Comparison of ENCODE assay signal across 32 cellular contexts in genomic region chr10:43479275-43479674, GRCh38. TPM values are rescaled to one million over a fixed set of nuclear protein-coding genes. Genes with fewer than 3 reads are reported as not detected.
DNase-seq lines count a peak whose midpoint lies in the region; ATAC-seq, FAIRE-seq and TF ChIP-seq lines count a peak whose summit lies in the region.
"Had no signal": no experiment of that assay in that cellular context is flagged by ENCODE, and none has a peak within 500 bp of the region (broad histone marks: within the 10 kb centered on the region; RNA-seq: fewer than 3 reads in every experiment).

No MANE protein-coding gene starts in this region.

- H3K79me2 ChIP-seq in HepG2 (ENCODE audit: insufficient read depth, low read length) = no peaks in the 10 kb centered on the region

- no peak for ATAC-seq in HepG2
- no peak for ATAC-seq in right lobe of liver
- ATAC-seq in HG02610 (IDR thresholded peaks at IDR 0.05; ENCODE audit: unreplicated experiment) = no peak
- ATAC-seq in natural killer cell treated with Interleukin-12 subunit alpha and Interleukin-12 subunit beta and Interleukin-15 and Interleukin-18, amount 100 ng/mL, for 72 hours = no peak
- ATAC-seq: activated CD8-positive, alpha-beta memory T cell treated with anti-CD3 and anti-CD28 coated beads, Interleukin-2, amount 10 ng/mL, durations not matched to agents 7 days and 5 days; GM23338; left lobe of liver; sciatic nerve had no signal

- H3K4me1 Mint-ChIP-seq in natural killer cell treated with Interleukin-12 subunit alpha and Interleukin-12 subunit beta and Interleukin-15 and Interleukin-18, amount 100 ng/mL, for 72 hours (ENCODE audit: low read depth in 2 of 2) = peaks cover 0 to 2% of the 10 kb centered on the region in 2 donors
- H3K4me1 Mint-ChIP-seq: activated CD8-positive, alpha-beta memory T cell treated with anti-CD3 and anti-CD28 coated beads, Interleukin-2, amount 10 ng/mL, durations not matched to agents 7 days and 5 days; GM23338; memory B cell had no signal

- H3K4me1 ChIP-seq in HepG2 (ENCODE audit: insufficient read depth, low read length) = no peaks in the 10 kb centered on the region
- H3K4me1 ChIP-seq in right lobe of liver = no peaks in the 10 kb centered on the region
- H3K4me1 ChIP-seq: adrenal gland; BLaER1 treated with 17β-estradiol and CSF1 and Interleukin-3, amounts not matched to agents 10 nM and 100 nM; Caco-2 had no signal

- no peak overlapping the region for H3K9ac ChIP-seq in HepG2 (ENCODE audit: insufficient read depth, low read depth, low read length)
- H3K9ac ChIP-seq: BLaER1 treated with 17β-estradiol and CSF1 and Interleukin-3, amounts not matched to agents 10 nM and 100 nM had no signal

- H3K4me3 Mint-ChIP-seq in natural killer cell treated with Interleukin-12 subunit alpha and Interleukin-12 subunit beta and Interleukin-15 and Interleukin-18, amount 100 ng/mL, for 72 hours = no peak overlapping the region
- H3K4me3 Mint-ChIP-seq: activated CD8-positive, alpha-beta memory T cell treated with anti-CD3 and anti-CD28 coated beads, Interleukin-2, amount 10 ng/mL, durations not matched to agents 7 days and 5 days; GM23338; IgD-negative memory B cell; memory B cell had no signal

- CTCF ChIA-PET in HepG2 (lab: Yijun Ruan, JAX; ENCODE audit: low intra/inter-chr PET ratio, low total read pairs) = no interaction called here

- H3K27me3 Mint-ChIP-seq in natural killer cell treated with Interleukin-12 subunit alpha and Interleukin-12 subunit beta and Interleukin-15 and Interleukin-18, amount 100 ng/mL, for 72 hours = no peaks in the 10 kb centered on the region
- H3K27me3 Mint-ChIP-seq: activated CD8-positive, alpha-beta memory T cell treated with anti-CD3 and anti-CD28 coated beads, Interleukin-2, amount 10 ng/mL, durations not matched to agents 7 days and 5 days; IgD-negative memory B cell; memory B cell had no signal

- peaks cover 14% of the 10 kb centered on the region for H3K9me3 Mint-ChIP-seq in natural killer cell treated with Interleukin-12 subunit alpha and Interleukin-12 subunit beta and Interleukin-15 and Interleukin-18, amount 100 ng/mL, for 72 hours

- no peak for TF ChIP-seq CTCF in HepG2 (CRISPR knock-in tag; IDR thresholded peaks at IDR 0.05)
- no peak for TF ChIP-seq CTCF in right lobe of liver (IDR thresholded peaks at IDR 0.05)

- H4K20me1 ChIP-seq in HepG2 (ENCODE audit: insufficient read depth, low read length) = no peaks in the 10 kb centered on the region
- H4K20me1 ChIP-seq: BLaER1 treated with 17β-estradiol and CSF1 and Interleukin-3, amounts not matched to agents 10 nM and 100 nM had no signal

- no peak for TF ChIP-seq EP300 in HepG2 (IDR thresholded peaks at IDR 0.05; ENCODE audit: low read depth in 2 of 2, low read length in 2 of 2)
- TF ChIP-seq EP300 in HepG2 (CRISPR knock-in tag; IDR thresholded peaks at IDR 0.05; ENCODE audit: borderline replicate concordance) = no peak

- no peaks in the 10 kb centered on the region for H3K9me3 ChIP-seq in HepG2 (ENCODE audit: low read length)
- H3K9me3 ChIP-seq in right lobe of liver = peaks cover 0 to 13% (median 3%) of the 10 kb centered on the region in 4 donors

- H2AFZ ChIP-seq in HepG2 (ENCODE audit: low read length) = no peak overlapping the region
- H2AFZ ChIP-seq: GM23338 had no signal

- H3K27ac Mint-ChIP-seq in natural killer cell treated with Interleukin-12 subunit alpha and Interleukin-12 subunit beta and Interleukin-15 and Interleukin-18, amount 100 ng/mL, for 72 hours = no peak overlapping the region
- H3K27ac Mint-ChIP-seq: activated CD8-positive, alpha-beta memory T cell treated with anti-CD3 and anti-CD28 coated beads, Interleukin-2, amount 10 ng/mL, durations not matched to agents 7 days and 5 days; GM23338; IgD-negative memory B cell; memory B cell had no signal

- BruUV-seq in HepG2 (replicated peaks; lab: Mats Ljungman, UMichigan) = no TSS peak

- TF ChIP-seq POLR2A in HepG2 (IDR thresholded peaks at IDR 0.05; ENCODE audit: insufficient read depth in 1 of 2, low read depth in 2 of 2, low read length in 2 of 2) (no peak), right lobe of liver (IDR thresholded peaks at IDR 0.05) (no peak)

- H3K4me2 ChIP-seq in HepG2 (ENCODE audit: low read depth, low read length) = no peak overlapping the region
- H3K4me2 ChIP-seq: BLaER1 treated with 17β-estradiol and CSF1 and Interleukin-3, amounts not matched to agents 10 nM and 100 nM; GM23338 had no signal

- POLR2A ChIA-PET in HepG2 (lab: Yijun Ruan, JAX) = no interaction called here

- intact Hi-C loops in HepG2 (cut with micrococcal nuclease; ENCODE audit: unreplicated experiment) (no loop called here), right lobe of liver (cut with DNase I) (no loop called here)

- H3K27ac ChIP-seq in HepG2 (ENCODE audit: extremely low read length, insufficient read depth, low read length) (no peak overlapping the region), right lobe of liver (no peak overlapping the region)
- H3K27ac ChIP-seq: adrenal gland; BLaER1 treated with 17β-estradiol and CSF1 and Interleukin-3, amounts not matched to agents 10 nM and 100 nM; WERI-Rb-1 had no signal

- in situ Hi-C loops in HepG2 (cut with HindIII; ENCODE audit: extremely low pct_ligation_motif_present, low pct_unique_long_range_greater_than_20kb) = no loop called here

- peaks cover 21% of the 10 kb centered on the region for H3K36me3 Mint-ChIP-seq in natural killer cell treated with Interleukin-12 subunit alpha and Interleukin-12 subunit beta and Interleukin-15 and Interleukin-18, amount 100 ng/mL, for 72 hours

- H3K27me3 ChIP-seq in HepG2 (ENCODE audit: control insufficient read depth in 1 of 2, insufficient read depth in 2 of 2, low read length in 2 of 2) (no peaks in the 10 kb centered on the region), right lobe of liver (no peaks in the 10 kb centered on the region)
- H3K27me3 ChIP-seq: adrenal gland; BLaER1 treated with 17β-estradiol and CSF1 and Interleukin-3, amounts not matched to agents 10 nM and 100 nM had no signal

- no peak for DNase-seq in HepG2 (ENCODE audit: low spot score)
- DNase-seq in right lobe of liver = no peak
- DNase-seq in amniotic stem cell (lab: John Stamatoyannopoulos, UW) = peak; percentile 18
- peak; percentile 73 for DNase-seq in fibroblast of peridontal ligament (ENCODE audit: extremely low read depth)
- DNase-seq in activated CD4-positive, alpha-beta T cell treated with anti-CD3 and anti-CD28 coated beads, Interleukin-2, amount 50 U/mL, for 48 hours = no peak
- DNase-seq in NCI-H2171 (lab: John Stamatoyannopoulos, UW) = no peak
- DNase-seq in natural killer cell treated with Interleukin-12 subunit alpha and Interleukin-12 subunit beta and Interleukin-15 and Interleukin-18, amount 100 ng/mL, for 72 hours (ENCODE audit: low spot score) = no peak
- DNase-seq: 8988T; activated CD4-positive, alpha-beta T cell treated with anti-CD3 and anti-CD28 coated beads, Interleukin-2, amount 50 U/mL, for 1 hour; activated CD8-positive, alpha-beta memory T cell treated with anti-CD3 and anti-CD28 coated beads, Interleukin-2, amount 10 ng/mL, durations not matched to agents 7 days and 5 days; activated naive CD4-positive, alpha-beta T cell; activated T-cell treated with anti-CD3 and anti-CD28 coated beads, Interleukin-2, amount 50 U/mL, for 48 hours; adrenal gland; Caco-2; effector CD4-positive, alpha-beta T cell; hypothalamus; NCI-H1092 treated with DMSO at 0.1 percent for 48 hours; NCI-H1930; NCI-H526; Right ventricle myocardium superior; stimulated activated naive CD4-positive, alpha-beta T cell; SW 1271; T-helper 9 cell; WERI-Rb-1 had no signal

- FAIRE-seq in HepG2 (lab: Jason Lieb, UNC) = no peak
- FAIRE-seq: GM12891 had no signal

- H3K36me3 ChIP-seq in HepG2 (replicated peaks in 1 of 2; ENCODE audit: control insufficient read depth in 1 of 2, insufficient read depth in 2 of 2, low read length in 2 of 2) (no peaks in the 10 kb centered on the region), right lobe of liver (peaks cover 0 to 4% (median 0%) of the 10 kb centered on the region in 4 donors)
- H3K36me3 ChIP-seq: WERI-Rb-1 had no signal

- TF ChIP-seq RAD21 in HepG2 (CRISPR knock-in tag; IDR thresholded peaks at IDR 0.05) = no peak

- H3K4me3 ChIP-seq in HepG2 (replicated peaks in 1 of 3; ENCODE audit: insufficient read depth in 1 of 3, low read depth in 2 of 3, low read length in 3 of 3) (no peak overlapping the region), right lobe of liver (no peak overlapping the region)
- H3K4me3 ChIP-seq: adrenal gland; BLaER1 treated with 17β-estradiol and CSF1 and Interleukin-3, amounts not matched to agents 10 nM and 100 nM; GM23338 had no signal

TF ChIP-seq in HepG2, 621 proteins besides CTCF, POLR2A, EP300 and RAD21 (continues in another document):
- no peak for TF ChIP-seq TCF7L2 (IDR thresholded peaks at IDR 0.05; ENCODE audit: low read depth, low read length)
- TF ChIP-seq RNF2 (conservative IDR thresholded peaks at IDR 0.05; ENCODE audit: low read depth) = no peak

RNA-seq across cellular contexts. Expression of gene ZNF487, which starts 42.4 kb away (rescaled TPM):
- total RNA-seq in HepG2 (2016; rRNA removed; fragmentation: Illumina TruSeq; extraction: Trizol) (6.1 and 7.4 TPM in 2 replicates), right lobe of liver (1 to 10 TPM; 1.4 to 3.0 (median 1.8) TPM)
- total RNA-seq in HepG2 (2016; cell fraction: cytosol; rRNA removed; fragmentation: Illumina TruSeq; extraction: Trizol; ENCODE audit: low read depth) = 3.3 and 6.4 TPM in 2 replicates
- 6.3 and 8.8 TPM in 2 replicates for total RNA-seq in HepG2 (2016; cell fraction: insoluble cytoplasmic fraction; rRNA removed; fragmentation: Illumina TruSeq; extraction: Trizol)
- total RNA-seq in HepG2 (2016; cell fraction: membrane; rRNA removed; fragmentation: Illumina TruSeq; extraction: Trizol) = 5.5 and 7.7 TPM in 2 replicates
- 3.5 and 6.0 TPM in 2 replicates for total RNA-seq in HepG2 (2016; cell fraction: nucleus; rRNA removed; fragmentation: Illumina TruSeq; extraction: Trizol)
- polyA plus RNA-seq in HepG2 (2011; rRNA removed) = 6.6 and 8.8 TPM in 2 replicates
- polyA plus RNA-seq in HepG2 (2011; cell fraction: cytosol; rRNA removed) = 3.6 and 5.2 TPM in 2 replicates
- polyA plus RNA-seq in HepG2 (2011; cell fraction: nucleus; rRNA removed) = 1.8 and 13.7 TPM in 2 replicates
- polyA plus RNA-seq in HepG2 (2012) = 2.6 and 3.3 TPM in 2 replicates
- polyA plus RNA-seq in HepG2 (2016; cell fraction: cytosol; fragmentation: Illumina TruSeq; extraction: Trizol; ENCODE audit: low read depth) = 5.4 and 5.7 TPM in 2 replicates
- polyA plus RNA-seq in HepG2 (2016; cell fraction: insoluble cytoplasmic fraction; fragmentation: Illumina TruSeq; extraction: Trizol; ENCODE audit: low read depth) = 5.9 and 7.2 TPM in 2 replicates
- polyA plus RNA-seq in HepG2 (2016; cell fraction: membrane; fragmentation: Illumina TruSeq; extraction: Trizol; ENCODE audit: low read depth) = 6.0 and 8.7 TPM in 2 replicates
- 4.2 and 8.8 TPM in 2 replicates for polyA plus RNA-seq in HepG2 (2016; cell fraction: nucleus; fragmentation: Illumina TruSeq; extraction: Trizol; ENCODE audit: insufficient read depth, low read depth)
- 3.5 and 7.7 TPM in 2 replicates for polyA minus RNA-seq in HepG2 (2011; rRNA and poly(A)+ RNA removed; ENCODE audit: low replicate concordance)
- polyA minus RNA-seq in HepG2 (2011; cell fraction: cytosol; rRNA and poly(A)+ RNA removed) = 1.1 and 1.7 TPM in 2 replicates
- 4.8 and 6.7 TPM in 2 replicates for polyA minus RNA-seq in HepG2 (2011; cell fraction: nucleus; rRNA and poly(A)+ RNA removed)
- 1 to 10 TPM; 3.5 to 5.7 TPM for total RNA-seq in natural killer cell treated with Interleukin-12 subunit alpha and Interleukin-12 subunit beta and Interleukin-15 and Interleukin-18, amount 100 ng/mL, for 72 hours

Comparison
In these comparisons a context has a peak if more than half of its experiments do, and no peak if none do; other contexts are left out.
1. DNase-seq: peak in amniotic stem cell (single experiment) and fibroblast of peridontal ligament (single experiment); none in HepG2 (single experiment), right lobe of liver (0 of 3), activated CD4-positive, alpha-beta T cell treated with anti-CD3 and anti-CD28 coated beads, Interleukin-2, amount 50 U/mL, for 48 hours (0 of 2), NCI-H2171 (single experiment) and natural killer cell treated with Interleukin-12 subunit alpha and Interleukin-12 subunit beta and Interleukin-15 and Interleukin-18, amount 100 ng/mL, for 72 hours (single experiment).